16 cellular contexts compared by ENCODE assay signal in genomic region chr6:156260792-156261191, GRCh38.
DNase-seq lines count a peak whose midpoint lies in the region; ATAC-seq and TF ChIP-seq lines count a peak whose summit lies in the region.
"Had no signal": no experiment of that assay in that cellular context is flagged by ENCODE, and none has a peak within 500 bp of the region (broad histone marks: within the 10 kb centered on the region; RNA-seq: fewer than 3 reads in every experiment).

No MANE protein-coding gene starts in this region.

- no peak overlapping the region for H2AFZ ChIP-seq in neural cell (ENCODE audit: low read depth, low read length)

- no peak overlapping the region for H3K4me3 ChIP-seq in neural cell (ENCODE audit: low read length)

- no peak for TF ChIP-seq CTCF in neural cell (IDR thresholded peaks at IDR 0.05; ENCODE audit: poor library complexity, severe bottlenecking)

- no peak overlapping the region for H3K4me2 ChIP-seq in neural cell (ENCODE audit: low read length)
- H3K4me2 ChIP-seq: KMS-11 had no signal

- no peak for ATAC-seq in GM21619 (IDR thresholded peaks at IDR 0.05; ENCODE audit: unreplicated experiment)

- H3K9me2 ChIP-seq in neural cell (ENCODE audit: insufficient read depth, low read length), result no peaks in the 10 kb centered on the region

- no peaks in the 10 kb centered on the region for H3K27me3 ChIP-seq in neural cell (ENCODE audit: insufficient read depth, low read depth, low read length)

- TF ChIP-seq EP300 in neural cell (conservative IDR thresholded peaks at IDR 0.05; ENCODE audit: poor library complexity, severe bottlenecking), result no peak

- H3K36me3 ChIP-seq in neural cell (ENCODE audit: insufficient read depth, low read length), result no peaks in the 10 kb centered on the region

- H3K79me2 ChIP-seq in neural cell (replicated peaks; ENCODE audit: insufficient read depth, low read length), result no peaks in the 10 kb centered on the region

- TF ChIP-seq RAD21 in neural cell (conservative IDR thresholded peaks at IDR 0.05), result no peak

- no peaks in the 10 kb centered on the region for H3K9me3 ChIP-seq in neural cell (ENCODE audit: low read length)

- DNase-seq in NCI-H1436 treated with DMSO at 0.1 percent for 48 hours (lab: John Stamatoyannopoulos, UW), result peak; percentile 37
- DNase-seq in NCI-H1436 (lab: John Stamatoyannopoulos, UW), result no peak
- DNase-seq in CD1c-positive myeloid dendritic cell (ENCODE audit: extremely low spot score), result peak; percentile 5
- peak; percentile 66 for DNase-seq in OCI-M1 (lab: John Stamatoyannopoulos, UW)
- DNase-seq in KG1 (lab: John Stamatoyannopoulos, UW), result no peak
- DNase-seq: 8988T; C1 segment of cervical spinal cord; CD4-positive, alpha-beta memory T cell; COR-L47; DMS153; DMS79 treated with DMSO at 0.1 percent for 48 hours; EL; HCEC 1CT had no signal

- peaks cover 10% of the 10 kb centered on the region for H3F3A ChIP-seq in neural cell (ENCODE audit: insufficient read depth, low read length, poor library complexity, severe bottlenecking)

- peak overlapping the region; percentile 55 for H3K27ac ChIP-seq in neural cell (ENCODE audit: low read length)
- H3K27ac ChIP-seq: KMS-11 had no signal

- no peak overlapping the region for H3K9ac ChIP-seq in neural cell (ENCODE audit: low read length)
- H3K9ac ChIP-seq: KMS-11 had no signal

- no peaks in the 10 kb centered on the region for H4K20me1 ChIP-seq in neural cell (ENCODE audit: insufficient read depth)

TF ChIP-seq in neural cell, 6 proteins besides CTCF, POLR2A, EP300 and RAD21:
- TF ChIP-seq EZH2 (IDR thresholded peaks at IDR 0.05; ENCODE audit: borderline replicate concordance, insufficient read depth, low read length, poor library complexity, severe bottlenecking) (no peak), TAF1 (IDR thresholded peaks at IDR 0.05; ENCODE audit: low read depth) (no peak), POLR2AphosphoS5 (IDR thresholded peaks at IDR 0.05) (no peak), MXI1 (conservative IDR thresholded peaks at IDR 0.05; ENCODE audit: poor library complexity, severe bottlenecking) (no peak), SMC3 (conservative IDR thresholded peaks at IDR 0.05; ENCODE audit: poor library complexity) (no peak), REST (IDR thresholded peaks at IDR 0.05; ENCODE audit: borderline replicate concordance) (no peak)

Comparison
In these comparisons a context has a peak if more than half of its experiments do, and no peak if none do; other contexts are left out.
1. DNase-seq: peak in NCI-H1436 treated with DMSO at 0.1 percent for 48 hours (single experiment), CD1c-positive myeloid dendritic cell (single experiment) and OCI-M1 (single experiment); none in NCI-H1436 (single experiment) and KG1 (single experiment).